ENCODE assay signal across 11 cellular contexts in the genomic region with DNA sequence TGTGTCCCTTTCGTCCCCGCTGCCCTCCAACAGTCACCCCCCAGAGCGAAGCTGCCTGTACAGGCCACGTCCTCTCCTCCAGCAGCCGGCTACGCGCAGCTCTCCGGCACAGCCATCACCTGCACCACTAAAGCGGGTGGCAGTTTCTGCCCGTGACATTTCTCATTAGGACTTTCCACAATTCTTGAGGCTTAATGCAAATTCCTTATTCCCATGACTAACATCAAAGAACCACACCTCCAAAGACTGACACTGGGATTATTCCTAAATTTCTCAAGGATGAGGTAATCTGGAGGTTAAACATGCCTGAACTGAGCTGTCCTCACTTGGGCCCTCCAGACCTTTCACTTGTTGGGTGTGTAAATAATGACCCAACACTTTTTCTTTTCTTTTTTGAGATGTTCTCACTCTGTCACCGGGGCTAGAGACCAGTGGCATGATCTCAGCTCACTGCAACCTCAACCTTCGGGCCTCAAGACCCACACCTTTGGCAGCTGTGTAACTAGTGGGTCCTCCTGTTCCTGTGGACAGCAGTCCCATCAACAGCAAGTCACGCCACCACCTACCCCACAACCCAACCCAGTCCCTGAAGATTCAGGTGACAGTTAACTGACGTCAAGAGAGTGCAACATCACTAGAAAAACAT. TPM values are rescaled to one million over a fixed set of nuclear protein-coding genes. Genes with fewer than 3 reads are reported as not detected.
A peak's percentile ranks its signal among the peaks of the same experiment; 100 is the strongest.
DNase-seq lines count a peak whose midpoint lies in the region; ATAC-seq, FAIRE-seq and TF ChIP-seq lines count a peak whose summit lies in the region.
"Had no signal": no experiment of that assay in that cellular context is flagged by ENCODE, and none has a peak within 500 bp of the region (broad histone marks: within the 10 kb centered on the region; RNA-seq: fewer than 3 reads in every experiment).

No MANE protein-coding gene starts in this region.

- peak; percentile 34 for ATAC-seq in CD8-positive, alpha-beta T cell
- no peak for ATAC-seq in GM21786 (IDR thresholded peaks at IDR 0.05; ENCODE audit: unreplicated experiment)
- no peak for ATAC-seq in HG03460 (IDR thresholded peaks at IDR 0.05; ENCODE audit: unreplicated experiment)
- ATAC-seq: mucosa of descending colon had no signal

- no peaks in the 10 kb centered on the region for H3K27me3 ChIP-seq in CD8-positive, alpha-beta T cell (ENCODE audit: insufficient read depth, low read length)
- H3K27me3 ChIP-seq in OCI-LY1 (ENCODE audit: insufficient read depth, low read length), result no peaks in the 10 kb centered on the region
- H3K27me3 ChIP-seq in effector memory CD4-positive, alpha-beta T cell (replicated peaks; ENCODE audit: control insufficient read depth, insufficient read depth, low read length, poor library complexity, severe bottlenecking), result no peaks in the 10 kb centered on the region

- H3K9me3 Mint-ChIP-seq in CD8-positive, alpha-beta T cell, result peaks cover 4% of the 10 kb centered on the region
- no peaks in the 10 kb centered on the region for H3K9me3 Mint-ChIP-seq in nephron progenitor cell

- H3K79me2 ChIP-seq in OCI-LY1 (ENCODE audit: insufficient read depth, low read length), result peaks cover 94% of the 10 kb centered on the region

- H3K36me3 Mint-ChIP-seq in CD8-positive, alpha-beta T cell, result peaks cover 33% of the 10 kb centered on the region
- H3K36me3 Mint-ChIP-seq in nephron progenitor cell (ENCODE audit: low read depth), result peaks cover 25% of the 10 kb centered on the region

- FAIRE-seq in kidney (lab: Jason Lieb, UNC), result no peak

- no peak overlapping the region for H2AFZ ChIP-seq in OCI-LY1 (ENCODE audit: low read length)

- no peaks in the 10 kb centered on the region for H3K27me3 Mint-ChIP-seq in CD8-positive, alpha-beta T cell (ENCODE audit: low read depth)
- H3K27me3 Mint-ChIP-seq in nephron progenitor cell (ENCODE audit: low read depth, poor library complexity), result no peaks in the 10 kb centered on the region

- CTCF ChIA-PET in CD8-positive, alpha-beta T cell (lab: Charles Lee), result interaction anchor here (0.5 to 0.7 kb wide), 2 partner anchors 19 to 75 kb away, joined by 3 to 5 read pairs; no protein-coding TSS in a partner anchor

- H3K27ac ChIP-seq in CD8-positive, alpha-beta T cell (ENCODE audit: low read depth, low read length), result peak overlapping the region; percentile 7
- H3K27ac ChIP-seq in OCI-LY1 (ENCODE audit: low read depth, low read length, poor library complexity, severe bottlenecking) (peak overlapping the region; percentile 82), kidney (ENCODE audit: low read depth in 2 of 2, low read length in 2 of 2) (no peak overlapping the region)
- H3K27ac ChIP-seq in effector memory CD4-positive, alpha-beta T cell (ENCODE audit: insufficient read depth, low read length, poor library complexity, severe bottlenecking), result no peak overlapping the region
- H3K27ac ChIP-seq: HL-60 had no signal

- no peak for TF ChIP-seq CTCF in CD8-positive, alpha-beta T cell (IDR thresholded peaks at IDR 0.05)
- TF ChIP-seq CTCF in OCI-LY1 (IDR thresholded peaks at IDR 0.05; ENCODE audit: low read length), result no peak
- no peak for TF ChIP-seq CTCF in nephron progenitor cell (IDR thresholded peaks at IDR 0.05)
- TF ChIP-seq CTCF in kidney (IDR thresholded peaks at IDR 0.05; ENCODE audit: borderline replicate concordance, extremely low read depth, insufficient read depth), result no peak

- no peak overlapping the region; the same call in 1 of the 2 replicates for H3K9ac ChIP-seq in OCI-LY1 (ENCODE audit: low read length)
- no peak overlapping the region for H3K9ac ChIP-seq in kidney (ENCODE audit: low read length in 2 of 2)

- peaks cover 6% of the 10 kb centered on the region; the same call in 1 of the 2 replicates for H4K20me1 ChIP-seq in OCI-LY1 (ENCODE audit: insufficient read depth, low read length)

- no peaks in the 10 kb centered on the region for H3K36me3 ChIP-seq in CD8-positive, alpha-beta T cell (ENCODE audit: insufficient read depth, low read length)
- H3K36me3 ChIP-seq in OCI-LY1 (ENCODE audit: insufficient read depth, low read length) (peaks cover 9% of the 10 kb centered on the region; the same call in 1 of the 2 replicates), kidney (ENCODE audit: control insufficient read depth in 1 of 2, insufficient read depth in 2 of 2, low read length in 2 of 2) (no peaks in the 10 kb centered on the region)
- no peaks in the 10 kb centered on the region for H3K36me3 ChIP-seq in effector memory CD4-positive, alpha-beta T cell (ENCODE audit: control insufficient read depth, insufficient read depth, low read length)

- H3K4me1 ChIP-seq in CD8-positive, alpha-beta T cell (ENCODE audit: insufficient read depth, low read length), result peaks cover 91% of the 10 kb centered on the region
- H3K4me1 ChIP-seq in OCI-LY1 (ENCODE audit: insufficient read depth, low read length, severe bottlenecking), result peaks cover 74% of the 10 kb centered on the region
- H3K4me1 ChIP-seq in effector memory CD4-positive, alpha-beta T cell (ENCODE audit: control insufficient read depth, insufficient read depth, low read length, poor library complexity, severe bottlenecking), result peaks cover 80% of the 10 kb centered on the region
- H3K4me1 ChIP-seq in kidney (ENCODE audit: control insufficient read depth in 1 of 2, insufficient read depth in 1 of 2, low read depth in 1 of 2, low read length in 2 of 2), result peaks cover 8 to 17% of the 10 kb centered on the region in 2 donors

- peak overlapping the region; percentile 81 for H3K4me3 Mint-ChIP-seq in CD8-positive, alpha-beta T cell
- H3K4me3 Mint-ChIP-seq in nephron progenitor cell, result peak overlapping the region; percentile 9

- DNase-seq in CD8-positive, alpha-beta T cell, result peak in 3 of 7 experiments; percentile 25 to 54 (median 27)
- DNase-seq in effector memory CD4-positive, alpha-beta T cell, result no peak
- DNase-seq in nephron progenitor cell, result no peak
- no peak for DNase-seq in NCI-H128 (lab: John Stamatoyannopoulos, UW; ENCODE audit: unreplicated experiment)
- DNase-seq in kidney, result no peak
- DNase-seq: stimulated activated CD4-positive, alpha-beta T cell treated with anti-CD3 and anti-CD28 coated beads, Interleukin-4, amount 100 ng/mL, for 1 hour had no signal

- H3K27ac Mint-ChIP-seq in CD8-positive, alpha-beta T cell, result peak overlapping the region; percentile 86
- peak overlapping the region; percentile 93 for H3K27ac Mint-ChIP-seq in nephron progenitor cell

- H3K9me2 ChIP-seq in OCI-LY1 (ENCODE audit: low read depth, low read length), result no peaks in the 10 kb centered on the region

- H3K4me2 ChIP-seq in OCI-LY1 (ENCODE audit: low read length), result peak overlapping the region; percentile 23

- no peaks in the 10 kb centered on the region for H3K9me3 ChIP-seq in CD8-positive, alpha-beta T cell (ENCODE audit: low read length)
- H3K9me3 ChIP-seq in OCI-LY1 (ENCODE audit: low read length) (no peaks in the 10 kb centered on the region), kidney (ENCODE audit: control insufficient read depth in 1 of 2, low read length in 2 of 2) (no peaks in the 10 kb centered on the region)
- no peaks in the 10 kb centered on the region for H3K9me3 ChIP-seq in effector memory CD4-positive, alpha-beta T cell (ENCODE audit: control insufficient read depth, low read length)
- H3K9me3 ChIP-seq: mucosa of descending colon had no signal

- H3K4me1 Mint-ChIP-seq in CD8-positive, alpha-beta T cell (ENCODE audit: low read depth), result peaks cover 88% of the 10 kb centered on the region
- H3K4me1 Mint-ChIP-seq in nephron progenitor cell, result peaks cover 78% of the 10 kb centered on the region

- no peaks in the 10 kb centered on the region for H3F3A ChIP-seq in OCI-LY1 (ENCODE audit: insufficient read depth, low read length)

- intact Hi-C loops in CD8-positive, alpha-beta T cell (cut with DNase I, micrococcal nuclease), result no loop called here
- intact Hi-C loops in kidney (cut with DNase I), result no loop called here

- POLR2A ChIA-PET in CD8-positive, alpha-beta T cell (lab: Charles Lee), result interaction anchor here (2.1 kb wide), 1 partner anchor 11 kb away, joined by 5 read pairs; no protein-coding TSS in a partner anchor

- peak overlapping the region; percentile 18 for H3K4me3 ChIP-seq in CD8-positive, alpha-beta T cell (ENCODE audit: low read depth, low read length)
- H3K4me3 ChIP-seq in OCI-LY1 (ENCODE audit: low read depth, low read length, poor library complexity, severe bottlenecking), result no peak overlapping the region
- peak overlapping the region; percentile 9 for H3K4me3 ChIP-seq in effector memory CD4-positive, alpha-beta T cell (ENCODE audit: insufficient read depth, low read depth, low read length, poor library complexity, severe bottlenecking)
- H3K4me3 ChIP-seq in kidney (ENCODE audit: low read length in 2 of 2), result no peak overlapping the region
- H3K4me3 ChIP-seq: mucosa of descending colon had no signal

RNA-seq across cellular contexts. Expression of a gene that starts 11.7 kb away (rescaled TPM):
- total RNA-seq in CD8-positive, alpha-beta T cell, result 100 to 1,000 TPM; 257 to 260 TPM
- total RNA-seq in kidney, result 154 TPM
- 36.2 TPM for polyA plus RNA-seq in kidney (ENCODE audit: insufficient read depth, low read depth, low replicate concordance)

RNA-seq across cellular contexts. Expression of a gene that starts 29.5 kb away (rescaled TPM):
- 100 to 1,000 TPM; 159 to 180 TPM for total RNA-seq in CD8-positive, alpha-beta T cell
- total RNA-seq in kidney, result 108 TPM
- polyA plus RNA-seq in kidney (ENCODE audit: insufficient read depth, low read depth, low replicate concordance), result 71.0 TPM

Comparison
In these comparisons a context has a peak if more than half of its experiments do, and no peak if none do; other contexts are left out.
1. H3K27ac ChIP-seq: peak in CD8-positive, alpha-beta T cell (single experiment) and OCI-LY1 (single experiment); none in effector memory CD4-positive, alpha-beta T cell (single experiment) and kidney (0 of 2).
2. H3K4me3 ChIP-seq: peak in CD8-positive, alpha-beta T cell (single experiment) and effector memory CD4-positive, alpha-beta T cell (single experiment); none in OCI-LY1 (single experiment) and kidney (0 of 2).